ENCODE assay signal across 8 cellular contexts in genomic region chr17:28643979-28644781, GRCh38. TPM values are rescaled to one million over a fixed set of nuclear protein-coding genes. Genes with fewer than 3 reads are reported as not detected.
A peak's percentile ranks its signal among the peaks of the same experiment; 100 is the strongest.
DNase-seq lines count a peak whose midpoint lies in the region; ATAC-seq and TF ChIP-seq lines count a peak whose summit lies in the region.

No MANE protein-coding gene starts in this region.

- H3K4me1 ChIP-seq in adrenal gland (replicated peaks in 1 of 2) (peaks cover 30 to 54% of the 10 kb centered on the region in 2 donors), heart left ventricle (peaks cover 4 to 59% (median 33%) of the 10 kb centered on the region in 12 donors)

- H3K27me3 ChIP-seq in adrenal gland = no peaks in the 10 kb centered on the region
- H3K27me3 ChIP-seq in heart left ventricle = no peaks in the 10 kb centered on the region

- TF ChIP-seq CTCF in 22Rv1 (IDR thresholded peaks at IDR 0.05) (peak; percentile 68), adrenal gland (IDR thresholded peaks at IDR 0.05) (peak; percentile 35 to 69 (median 64)), heart left ventricle (IDR thresholded peaks at IDR 0.05) (peak in 10 of 12 donors; percentile 13 to 49 (median 35))

- intact Hi-C loops in adrenal gland (cut with DNase I) (loop anchor here in 1 of 2 donors (5.0 kb wide), 1 partner anchor 38 kb away; no protein-coding TSS in a partner anchor), heart left ventricle (cut with DNase I) (loop anchor here in 2 of 10 donors (2.0 kb wide), 3 partner anchors 45 to 75 kb away; partner anchors contain the start of genes PROCA1 (in 1 of the 2), RPL23A (in 1 of the 2) and SPAG5 (in 1 of the 2))

- peak; percentile 10 for DNase-seq in GF-D8 (lab: John Stamatoyannopoulos, UW)
- DNase-seq in OCI-M2 (lab: John Stamatoyannopoulos, UW; ENCODE audit: unreplicated experiment) = peak; percentile 35
- peak; percentile 41 to 83 (median 71) for DNase-seq in adrenal gland
- DNase-seq in heart left ventricle = peak in 2 of 5 donors; percentile 39 to 54
- DNase-seq in pons (ENCODE audit: low spot score) = peak; percentile 50
- DNase-seq in putamen (ENCODE audit: low spot score) = no peak

- WGBS in adrenal gland, 4 donors = 0 to 1% (median 0%) methylated on average over 17 to 18 of the region's 18 CpGs
- 0 to 2% (median 1%) methylated on average over 14 to 18 of the region's 18 CpGs for WGBS in heart left ventricle, 4 donors

- H3K36me3 ChIP-seq in adrenal gland (replicated peaks in 1 of 2) (peaks cover 0 to 52% of the 10 kb centered on the region in 2 donors), heart left ventricle (peaks cover 0 to 65% (median 56%) of the 10 kb centered on the region in 9 donors)

- peak overlapping the region; percentile 63 to 90 (median 89) for H3K4me3 ChIP-seq in adrenal gland
- H3K4me3 ChIP-seq in heart left ventricle = peak overlapping the region; percentile 67 to 97 (median 90)

- ATAC-seq in HG03354 (IDR thresholded peaks at IDR 0.05; ENCODE audit: poor library complexity, severe bottlenecking, unreplicated experiment) (peak; percentile 6), heart left ventricle (peak in 1 of 4 donors; percentile 2)

- peak overlapping the region; percentile 84 for H3K27ac ChIP-seq in 22Rv1
- peak overlapping the region; percentile 87 to 99 (median 92) for H3K27ac ChIP-seq in adrenal gland
- H3K27ac ChIP-seq in heart left ventricle = peak overlapping the region in 11 of 12 donors; percentile 85 to 98 (median 94)

- H3K9me3 ChIP-seq in adrenal gland (replicated peaks in 1 of 3) = no peaks in the 10 kb centered on the region
- no peaks in the 10 kb centered on the region for H3K9me3 ChIP-seq in heart left ventricle

- peak in 1 of 2 donors; percentile 40 for TF ChIP-seq POLR2A in adrenal gland (IDR thresholded peaks at IDR 0.05)
- TF ChIP-seq POLR2A in heart left ventricle (IDR thresholded peaks at IDR 0.05) = no peak

RNA-seq across cellular contexts. Expression of gene BLTP2, which starts 0.8 kb away (rescaled TPM):
- total RNA-seq in adrenal gland (100 to 1,000 TPM in 7 of 8 donors, 10 to 100 TPM in 1; 93.1 to 228 (median 138) TPM), heart left ventricle (100 to 1,000 TPM in 2 of 9 donors, 10 to 100 TPM in 7; 63.6 to 116 (median 74.1) TPM)
- polyA plus RNA-seq in adrenal gland (100 to 1,000 TPM in 1 of 3 donors, 10 to 100 TPM in 2; 27.8 to 137 (median 29.9) TPM), heart left ventricle (10 to 100 TPM; 19.8 to 44.9 TPM)

RNA-seq across cellular contexts. Expression of gene SDF2, which starts 17.5 kb away (rescaled TPM):
- 100 to 1,000 TPM in 2 of 8 donors, 10 to 100 TPM in 6; 58.5 to 124 (median 84.5) TPM for total RNA-seq in adrenal gland
- polyA plus RNA-seq in adrenal gland = 100 to 1,000 TPM in 1 of 3 donors, 10 to 100 TPM in 2; 50.6 to 121 (median 52.7) TPM
- total RNA-seq in heart left ventricle = 10 to 100 TPM; 19.6 to 39.1 (median 34.2) TPM
- 10 to 100 TPM; 21.9 to 58.6 TPM for polyA plus RNA-seq in heart left ventricle

RNA-seq across cellular contexts. Expression of gene SUPT6H, which starts 17.8 kb away (rescaled TPM):
- 100 to 1,000 TPM in 1 of 8 donors, 10 to 100 TPM in 7; 48.1 to 125 (median 64.6) TPM for total RNA-seq in adrenal gland
- polyA plus RNA-seq in adrenal gland = 10 to 100 TPM; 58.9 to 76.4 (median 74.2) TPM
- total RNA-seq in heart left ventricle = 10 to 100 TPM; 37.2 to 91.6 (median 49.1) TPM
- polyA plus RNA-seq in heart left ventricle = 10 to 100 TPM; 31.7 to 34.5 TPM

RNA-seq across cellular contexts. Expression of gene RSKR, which starts 30.2 kb away (rescaled TPM):
- total RNA-seq in adrenal gland (10 to 100 TPM in 1 of 8 donors, 1 to 10 TPM in 7; 1.1 to 11.0 (median 5.1) TPM), heart left ventricle (1 to 10 TPM; 2.8 to 8.3 (median 4.7) TPM)
- polyA plus RNA-seq in adrenal gland (10 to 100 TPM in 1 of 3 donors, 1 to 10 TPM in 2; 2.7 to 12.2 (median 4.3) TPM), heart left ventricle (1 to 10 TPM; 3.6 to 3.9 TPM)

RNA-seq across cellular contexts. Expression of gene SPAG5, which starts 45.4 kb away (rescaled TPM):
- total RNA-seq in adrenal gland (1 to 10 TPM in 7 of 8 donors, under 1 TPM in 1; 0.97 to 5.4 (median 3.8) TPM), heart left ventricle (10 to 100 TPM in 1 of 9 donors, 1 to 10 TPM in 4, under 1 TPM in 4; 0.39 to 11.6 (median 1.5) TPM)
- polyA plus RNA-seq in adrenal gland (10 to 100 TPM in 2 of 3 donors, 1 to 10 TPM in 1; 4.3 to 27.5 (median 13.4) TPM), heart left ventricle (1 to 10 TPM in 1 of 2 donors, under 1 TPM in 1; 0.42 to 1.2 TPM)
